In the genomic region with DNA sequence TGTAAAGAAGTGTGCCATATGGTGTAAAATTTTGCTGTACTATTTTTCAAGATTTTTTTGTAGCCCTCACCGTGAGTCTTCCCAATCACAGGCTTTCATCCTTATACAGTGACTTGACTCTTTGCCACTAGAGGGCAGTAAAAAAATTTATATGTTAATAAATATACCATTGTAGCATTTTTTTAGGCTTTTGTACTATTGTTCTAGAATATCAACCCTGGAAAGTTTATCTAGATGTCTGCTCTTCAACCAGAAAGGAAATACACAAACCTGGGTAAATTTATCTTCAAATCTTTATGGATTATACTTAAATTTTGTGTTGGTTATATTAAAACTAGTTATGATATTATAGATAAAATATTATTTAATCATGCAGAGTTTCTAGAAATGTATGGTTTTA, we compare ENCODE assay signal across 8 cellular contexts.
DNase-seq lines count a peak whose midpoint lies in the region; FAIRE-seq and TF ChIP-seq lines count a peak whose summit lies in the region.

No MANE protein-coding gene starts in this region.

- H2AK5ac ChIP-seq in H9 (ENCODE audit: insufficient read length, low read length) = no peak overlapping the region

- H2BK15ac ChIP-seq in H9 (ENCODE audit: low read depth, low read length) = no peak overlapping the region

- H3K23me2 ChIP-seq in H9 (ENCODE audit: insufficient read length, low read depth, low read length, poor library complexity, severe bottlenecking) = no peaks in the 10 kb centered on the region

- H3K4me1 Mint-ChIP-seq in H9 = peaks cover 3 to 8% of the 10 kb centered on the region in 2 experiments; a peak in 3 of 4 replicates
- no peaks in the 10 kb centered on the region for H3K4me1 Mint-ChIP-seq in activated T-helper 1 cell treated with anti-CD3 and anti-CD28 coated beads, Interleukin-12 subunit alpha, Interleukin-12 subunit beta, Interleukin-2, Interleukin-4 antibody, amounts not matched to agents 30 ng/mL and 10 ng/mL and 1 ng/mL, durations not matched to agents 14 hours and 24 hours and 36 hours (ENCODE audit: low read depth)

- no CpG with 5 or more reads among the region's 1 CpG for WGBS in H9 (ENCODE audit: extremely low coverage, insufficient read length, low lambda C conversion rate)

- H3K79me2 ChIP-seq in H9 (ENCODE audit: insufficient read depth, low read length) = peaks cover 3% of the 10 kb centered on the region; the same call in 1 of the 2 replicates

- no peak overlapping the region for H3K27ac Mint-ChIP-seq in H9
- no peak overlapping the region for H3K27ac Mint-ChIP-seq in activated T-helper 1 cell treated with anti-CD3 and anti-CD28 coated beads, Interleukin-12 subunit alpha, Interleukin-12 subunit beta, Interleukin-2, Interleukin-4 antibody, amounts not matched to agents 30 ng/mL and 10 ng/mL and 1 ng/mL, durations not matched to agents 14 hours and 24 hours and 36 hours

- peak; percentile 85 for TF ChIP-seq CTCF in H9 (conservative IDR thresholded peaks at IDR 0.05)
- TF ChIP-seq CTCF in NB4 (IDR thresholded peaks at IDR 0.05; ENCODE audit: low read depth, low read length) = peak; percentile 36

- no peak overlapping the region for H3K4me3 Mint-ChIP-seq in H9
- H3K4me3 Mint-ChIP-seq in activated T-helper 1 cell treated with anti-CD3 and anti-CD28 coated beads, Interleukin-12 subunit alpha, Interleukin-12 subunit beta, Interleukin-2, Interleukin-4 antibody, amounts not matched to agents 30 ng/mL and 10 ng/mL and 1 ng/mL, durations not matched to agents 14 hours and 24 hours and 36 hours = no peak overlapping the region

- H3K79me1 ChIP-seq in H9 (ENCODE audit: insufficient read depth, low read depth, low read length, poor library complexity, severe bottlenecking) = no peaks in the 10 kb centered on the region

- no peak overlapping the region for H4K91ac ChIP-seq in H9 (ENCODE audit: insufficient read length, low read depth, low read length)

- no peak overlapping the region for H2AFZ ChIP-seq in H9 (ENCODE audit: low read length)

- no peak overlapping the region for H3K18ac ChIP-seq in H9 (ENCODE audit: insufficient read length, low read depth, low read length)

- peaks cover 0 to 3% (median 0%) of the 10 kb centered on the region in 3 experiments; a peak in 2 of 7 replicates for H3K36me3 Mint-ChIP-seq in H9 (ENCODE audit: insufficient read depth in 1 of 3, low read depth in 3 of 3)
- no peaks in the 10 kb centered on the region for H3K36me3 Mint-ChIP-seq in activated T-helper 1 cell treated with anti-CD3 and anti-CD28 coated beads, Interleukin-12 subunit alpha, Interleukin-12 subunit beta, Interleukin-2, Interleukin-4 antibody, amounts not matched to agents 30 ng/mL and 10 ng/mL and 1 ng/mL, durations not matched to agents 14 hours and 24 hours and 36 hours (ENCODE audit: low read depth)

- no peaks in the 10 kb centered on the region for H3K27me3 Mint-ChIP-seq in H9 (ENCODE audit: low read depth)
- H3K27me3 Mint-ChIP-seq in activated T-helper 1 cell treated with anti-CD3 and anti-CD28 coated beads, Interleukin-12 subunit alpha, Interleukin-12 subunit beta, Interleukin-2, Interleukin-4 antibody, amounts not matched to agents 30 ng/mL and 10 ng/mL and 1 ng/mL, durations not matched to agents 14 hours and 24 hours and 36 hours (ENCODE audit: insufficient read depth) = no peaks in the 10 kb centered on the region

- H3K4me1 ChIP-seq in H9 (ENCODE audit: insufficient read depth, low read length) = no peaks in the 10 kb centered on the region

- no peak overlapping the region for H3K4me2 ChIP-seq in H9 (ENCODE audit: insufficient read depth, insufficient read length, low read length)

- no peak overlapping the region for H2BK12ac ChIP-seq in H9 (ENCODE audit: insufficient read length, low read depth, low read length)

- H3K27me3 ChIP-seq in H9 (ENCODE audit: insufficient read depth, low read length) = no peaks in the 10 kb centered on the region

- no peak overlapping the region for H3K4me3 ChIP-seq in NB4 (ENCODE audit: low read depth, low read length)

- H3K9ac ChIP-seq in H9 (ENCODE audit: extremely low read depth, insufficient read length, low read length) = no peak overlapping the region

- no peak overlapping the region for H3K4ac ChIP-seq in H9 (ENCODE audit: low read depth, low read length)

- intact Hi-C loops in activated T-helper 1 cell treated with anti-CD3 and anti-CD28 coated beads, Interleukin-12 subunit alpha, Interleukin-12 subunit beta, Interleukin-2, Interleukin-4 antibody, amounts not matched to agents 30 ng/mL and 10 ng/mL and 1 ng/mL, durations not matched to agents 14 hours and 24 hours and 36 hours (cut with micrococcal nuclease) = loop anchor here (1.0 kb wide), 3 partner anchors 328 to 784 kb away; no protein-coding TSS in a partner anchor

- no peak overlapping the region for H4K8ac ChIP-seq in H9 (replicated peaks; ENCODE audit: insufficient read length, low read depth, low read length)

- no peak overlapping the region for H3K14ac ChIP-seq in H9 (ENCODE audit: insufficient read depth, low read length)

- no peak overlapping the region for H2BK5ac ChIP-seq in H9 (ENCODE audit: insufficient read length, low read length)

- no peaks in the 10 kb centered on the region for H3K9me3 ChIP-seq in H9 (ENCODE audit: control insufficient read depth, low read depth, low read length)

- no peak overlapping the region for H3K27ac ChIP-seq in H9 (ENCODE audit: insufficient read length, low read depth, low read length)

- DNase-seq in H9 = no peak
- DNase-seq in NB4 (ENCODE audit: low read depth) = peak; percentile 26
- DNase-seq in SW 1271 (lab: John Stamatoyannopoulos, UW) = peak; percentile 0 to 65
- peak; percentile 8 for DNase-seq in globus pallidus (ENCODE audit: low spot score)
- peak; percentile 80 for DNase-seq in superior temporal gyrus (ENCODE audit: extremely low spot score)
- no peak for DNase-seq in activated T-helper 1 cell treated with anti-CD3 and anti-CD28 coated beads, Interleukin-12 subunit alpha, Interleukin-12 subunit beta, Interleukin-2, Interleukin-4 antibody, amounts not matched to agents 30 ng/mL and 10 ng/mL and 1 ng/mL, durations not matched to agents 14 hours and 24 hours and 36 hours (ENCODE audit: low spot score)
- no peak for DNase-seq in activated CD4-positive, alpha-beta T cell treated with anti-CD3 and anti-CD28 coated beads for 1 hour

- TF ChIP-seq POLR2A in NB4 (IDR thresholded peaks at IDR 0.05; ENCODE audit: extremely low read depth, insufficient read length) = no peak

- no peaks in the 10 kb centered on the region for H4K20me1 ChIP-seq in H9 (ENCODE audit: control insufficient read depth, insufficient read depth, insufficient read length)

- H2BK120ac ChIP-seq in H9 (ENCODE audit: low read depth, low read length, poor library complexity, severe bottlenecking) = no peak overlapping the region

- FAIRE-seq in G401.6 (lab: Jason Lieb, UNC) = peak; percentile 82

- H3K56ac ChIP-seq in H9 (ENCODE audit: insufficient read length, low read depth, low read length) = no peak overlapping the region

- no peak overlapping the region for H3T11ph ChIP-seq in H9 (ENCODE audit: low read length)

- no peaks in the 10 kb centered on the region for H3K9me3 Mint-ChIP-seq in H9
- no peaks in the 10 kb centered on the region for H3K9me3 Mint-ChIP-seq in activated T-helper 1 cell treated with anti-CD3 and anti-CD28 coated beads, Interleukin-12 subunit alpha, Interleukin-12 subunit beta, Interleukin-2, Interleukin-4 antibody, amounts not matched to agents 30 ng/mL and 10 ng/mL and 1 ng/mL, durations not matched to agents 14 hours and 24 hours and 36 hours

- no peak overlapping the region for H3K23ac ChIP-seq in H9 (ENCODE audit: insufficient read length, low read depth, low read length)

- no peak overlapping the region for H4K5ac ChIP-seq in H9 (ENCODE audit: insufficient read length, low read depth, low read length)

- H2BK20ac ChIP-seq in H9 (ENCODE audit: low read depth, low read length, poor library complexity, severe bottlenecking) = no peak overlapping the region

Comparison
In these comparisons a context has a peak if more than half of its experiments do, and no peak if none do; other contexts are left out.
1. DNase-seq: peak in NB4 (single experiment), SW 1271 (2 of 2), globus pallidus (single experiment) and superior temporal gyrus (single experiment); none in H9 (single experiment), activated T-helper 1 cell treated with anti-CD3 and anti-CD28 coated beads, Interleukin-12 subunit alpha, Interleukin-12 subunit beta, Interleukin-2, Interleukin-4 antibody, amounts not matched to agents 30 ng/mL and 10 ng/mL and 1 ng/mL, durations not matched to agents 14 hours and 24 hours and 36 hours (single experiment) and activated CD4-positive, alpha-beta T cell treated with anti-CD3 and anti-CD28 coated beads for 1 hour (single experiment).